Comparison of ENCODE assay signal across 11 cellular contexts in the genomic region with DNA sequence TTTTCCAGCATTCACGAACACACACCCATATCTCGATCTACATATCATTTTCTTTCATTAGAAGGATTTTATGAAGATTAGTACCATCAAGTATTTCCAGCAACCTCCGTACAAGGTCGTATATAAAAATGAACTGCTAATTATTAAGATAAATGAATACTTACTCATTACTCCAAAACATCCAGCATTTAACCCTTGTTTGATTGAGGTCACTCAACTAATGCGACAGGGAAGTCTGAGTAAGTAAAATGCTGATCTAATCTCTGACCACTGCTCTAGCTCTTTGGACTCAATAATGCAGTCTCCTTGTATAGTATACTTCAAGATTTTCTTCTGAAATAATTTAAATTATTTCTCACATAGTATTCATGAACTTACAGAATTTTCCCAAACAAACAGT. TPM values are rescaled to one million over a fixed set of nuclear protein-coding genes. Genes with fewer than 3 reads are reported as not detected.
DNase-seq lines count a peak whose midpoint lies in the region; ATAC-seq and TF ChIP-seq lines count a peak whose summit lies in the region.
"Had no signal": no experiment of that assay in that cellular context is flagged by ENCODE, and none has a peak within 500 bp of the region (broad histone marks: within the 10 kb centered on the region; RNA-seq: fewer than 3 reads in every experiment).

No MANE protein-coding gene starts in this region.

- no peaks in the 10 kb centered on the region for H3K27me3 ChIP-seq in effector memory CD4-positive, alpha-beta T cell (replicated peaks; ENCODE audit: control insufficient read depth, insufficient read depth, low read length, poor library complexity, severe bottlenecking)
- H3K27me3 ChIP-seq in psoas muscle (ENCODE audit: insufficient read depth in 3 of 3, low read length in 2 of 3): no peaks in the 10 kb centered on the region
- H3K27me3 ChIP-seq: upper lobe of left lung had no signal

- DNase-seq in T-helper 2 cell treated with Interferon-gamma antibody and Interleukin-4, amounts not matched to agents 5 μg/mL and 100 μg/mL, for 36 hours (ENCODE audit: low spot score): no peak
- no peak for DNase-seq in T-helper 2 cell
- DNase-seq in OCI-M1 (lab: John Stamatoyannopoulos, UW): peak; percentile 58
- DNase-seq in effector memory CD4-positive, alpha-beta T cell: no peak
- no peak for DNase-seq in psoas muscle
- no peak for DNase-seq in putamen (ENCODE audit: low spot score)
- no peak for DNase-seq in left cardiac atrium
- DNase-seq: stimulated activated CD4-positive, alpha-beta T cell treated with anti-CD3 and anti-CD28 coated beads, Interleukin-2, amount 100 ng/mL, for 48 hours; T1000; upper lobe of left lung had no signal

- H3K36me3 ChIP-seq in effector memory CD4-positive, alpha-beta T cell (ENCODE audit: control insufficient read depth, insufficient read depth, low read length): peaks cover 14% of the 10 kb centered on the region
- peaks cover 0 to 51% of the 10 kb centered on the region in 2 donors for H3K36me3 ChIP-seq in psoas muscle (ENCODE audit: insufficient read depth in 1 of 2, low read depth in 1 of 2)

- H3K9me3 Mint-ChIP-seq in T-helper 2 cell treated with Interferon-gamma antibody and Interleukin-4, amounts not matched to agents 5 μg/mL and 100 μg/mL, for 36 hours: no peaks in the 10 kb centered on the region

- no peak for TF ChIP-seq CTCF in psoas muscle (IDR thresholded peaks at IDR 0.05)

- no peaks in the 10 kb centered on the region for H3K9me3 ChIP-seq in effector memory CD4-positive, alpha-beta T cell (ENCODE audit: control insufficient read depth, low read length)
- H3K9me3 ChIP-seq in psoas muscle: no peaks in the 10 kb centered on the region
- H3K9me3 ChIP-seq: upper lobe of left lung had no signal

- peaks cover 6% of the 10 kb centered on the region for H3K4me1 ChIP-seq in effector memory CD4-positive, alpha-beta T cell (ENCODE audit: control insufficient read depth, insufficient read depth, low read length, poor library complexity, severe bottlenecking)
- peaks cover 10% of the 10 kb centered on the region for H3K4me1 ChIP-seq in psoas muscle

- WGBS in psoas muscle, 3 donors: 88 to 92% (median 92%) methylated on average over 5 of the region's 5 CpGs

- H3K27ac Mint-ChIP-seq in T-helper 2 cell treated with Interferon-gamma antibody and Interleukin-4, amounts not matched to agents 5 μg/mL and 100 μg/mL, for 36 hours: peak overlapping the region; percentile 96

- peaks cover 35% of the 10 kb centered on the region for H3K36me3 Mint-ChIP-seq in T-helper 2 cell treated with Interferon-gamma antibody and Interleukin-4, amounts not matched to agents 5 μg/mL and 100 μg/mL, for 36 hours (ENCODE audit: low read depth)

- ATAC-seq in psoas muscle (no peak), HG03469 (IDR thresholded peaks at IDR 0.05; ENCODE audit: unreplicated experiment) (no peak), left cardiac atrium (no peak)

- H3K27ac ChIP-seq in effector memory CD4-positive, alpha-beta T cell (ENCODE audit: insufficient read depth, low read length, poor library complexity, severe bottlenecking): peak overlapping the region; percentile 96
- peak overlapping the region; percentile 38 for H3K27ac ChIP-seq in psoas muscle

- H3K4me3 Mint-ChIP-seq in T-helper 2 cell treated with Interferon-gamma antibody and Interleukin-4, amounts not matched to agents 5 μg/mL and 100 μg/mL, for 36 hours: peak overlapping the region; percentile 99

- intact Hi-C loops in psoas muscle (cut with DNase I) (loop anchor here in 1 of 2 donors (5.0 kb wide), 1 partner anchor 40 kb away; a partner anchor contains a TSS), left cardiac atrium (cut with DNase I) (loop anchor here in 1 of 2 donors (10.0 kb wide), 1 partner anchor 98 kb away; a partner anchor contains a TSS)

- peaks cover 22% of the 10 kb centered on the region for H3K4me1 Mint-ChIP-seq in T-helper 2 cell treated with Interferon-gamma antibody and Interleukin-4, amounts not matched to agents 5 μg/mL and 100 μg/mL, for 36 hours (ENCODE audit: low read depth)

- no peak overlapping the region for H3K4me3 ChIP-seq in effector memory CD4-positive, alpha-beta T cell (ENCODE audit: insufficient read depth, low read depth, low read length, poor library complexity, severe bottlenecking)
- H3K4me3 ChIP-seq in psoas muscle: peak overlapping the region; percentile 95

- H3K27me3 Mint-ChIP-seq in T-helper 2 cell treated with Interferon-gamma antibody and Interleukin-4, amounts not matched to agents 5 μg/mL and 100 μg/mL, for 36 hours (ENCODE audit: low read depth): no peaks in the 10 kb centered on the region

RNA-seq across cellular contexts. Expression of a gene that starts 2.0 kb away (rescaled TPM):
- total RNA-seq in psoas muscle: 10 to 100 TPM in 1 of 4 donors, 1 to 10 TPM in 3; 5.4 to 12.4 (median 6.2) TPM
- polyA plus RNA-seq in psoas muscle: 1 to 10 TPM; 3.8 to 9.3 (median 4.2) TPM
- total RNA-seq in left cardiac atrium: 1 to 10 TPM; 6.6 to 8.7 TPM

RNA-seq across cellular contexts. Expression of a gene that starts 38.0 kb away (rescaled TPM):
- total RNA-seq in psoas muscle (10 to 100 TPM; 16.1 to 21.3 (median 19.9) TPM), left cardiac atrium (10 to 100 TPM; 21.0 to 26.6 TPM)
- 1 to 10 TPM; 2.1 to 3.9 (median 2.7) TPM for polyA plus RNA-seq in psoas muscle
